Comparison of ENCODE assay signal across 1 cellular context in the genomic region with DNA sequence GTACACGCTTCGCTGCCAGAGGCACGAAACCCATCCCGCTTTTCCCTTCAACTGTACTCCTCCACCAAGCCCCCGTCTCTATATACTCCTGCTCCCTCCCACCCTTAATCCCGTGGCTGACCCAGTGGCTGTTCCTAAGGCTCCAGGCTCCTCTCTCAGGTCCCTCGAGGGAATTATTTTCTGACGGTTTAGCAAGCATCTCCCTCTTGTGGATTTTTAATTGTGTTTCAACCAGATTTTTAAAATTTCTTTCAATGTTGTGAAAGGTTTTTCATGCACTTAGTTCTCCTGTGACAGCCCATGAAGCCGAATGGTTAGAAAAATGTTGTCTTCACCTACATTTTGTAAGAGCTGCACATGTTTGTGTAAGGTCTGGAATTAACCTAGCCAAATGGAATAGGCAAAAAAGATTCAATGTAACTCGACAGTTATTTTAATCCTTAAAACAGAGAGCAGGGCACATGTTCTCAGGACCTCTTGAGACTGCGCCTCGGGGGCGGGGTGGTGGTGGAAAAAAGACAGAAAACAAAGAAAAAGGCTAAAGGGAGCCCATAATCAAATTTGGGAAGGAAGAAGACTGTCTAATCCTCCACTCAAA.
TF ChIP-seq lines count a peak whose summit lies in the region.

No MANE protein-coding gene starts in this region.

TF ChIP-seq in HepG2, 621 proteins besides CTCF, POLR2A, EP300 and RAD21 (continues in another document):
- no peak for TF ChIP-seq STAT5B (CRISPR knock-in tag; IDR thresholded peaks at IDR 0.05)
- TF ChIP-seq JUND (CRISPR knock-in tag; IDR thresholded peaks at IDR 0.05) = no peak
- no peak for TF ChIP-seq CBFB (CRISPR knock-in tag; IDR thresholded peaks at IDR 0.05)
- TF ChIP-seq, protein P1, sequence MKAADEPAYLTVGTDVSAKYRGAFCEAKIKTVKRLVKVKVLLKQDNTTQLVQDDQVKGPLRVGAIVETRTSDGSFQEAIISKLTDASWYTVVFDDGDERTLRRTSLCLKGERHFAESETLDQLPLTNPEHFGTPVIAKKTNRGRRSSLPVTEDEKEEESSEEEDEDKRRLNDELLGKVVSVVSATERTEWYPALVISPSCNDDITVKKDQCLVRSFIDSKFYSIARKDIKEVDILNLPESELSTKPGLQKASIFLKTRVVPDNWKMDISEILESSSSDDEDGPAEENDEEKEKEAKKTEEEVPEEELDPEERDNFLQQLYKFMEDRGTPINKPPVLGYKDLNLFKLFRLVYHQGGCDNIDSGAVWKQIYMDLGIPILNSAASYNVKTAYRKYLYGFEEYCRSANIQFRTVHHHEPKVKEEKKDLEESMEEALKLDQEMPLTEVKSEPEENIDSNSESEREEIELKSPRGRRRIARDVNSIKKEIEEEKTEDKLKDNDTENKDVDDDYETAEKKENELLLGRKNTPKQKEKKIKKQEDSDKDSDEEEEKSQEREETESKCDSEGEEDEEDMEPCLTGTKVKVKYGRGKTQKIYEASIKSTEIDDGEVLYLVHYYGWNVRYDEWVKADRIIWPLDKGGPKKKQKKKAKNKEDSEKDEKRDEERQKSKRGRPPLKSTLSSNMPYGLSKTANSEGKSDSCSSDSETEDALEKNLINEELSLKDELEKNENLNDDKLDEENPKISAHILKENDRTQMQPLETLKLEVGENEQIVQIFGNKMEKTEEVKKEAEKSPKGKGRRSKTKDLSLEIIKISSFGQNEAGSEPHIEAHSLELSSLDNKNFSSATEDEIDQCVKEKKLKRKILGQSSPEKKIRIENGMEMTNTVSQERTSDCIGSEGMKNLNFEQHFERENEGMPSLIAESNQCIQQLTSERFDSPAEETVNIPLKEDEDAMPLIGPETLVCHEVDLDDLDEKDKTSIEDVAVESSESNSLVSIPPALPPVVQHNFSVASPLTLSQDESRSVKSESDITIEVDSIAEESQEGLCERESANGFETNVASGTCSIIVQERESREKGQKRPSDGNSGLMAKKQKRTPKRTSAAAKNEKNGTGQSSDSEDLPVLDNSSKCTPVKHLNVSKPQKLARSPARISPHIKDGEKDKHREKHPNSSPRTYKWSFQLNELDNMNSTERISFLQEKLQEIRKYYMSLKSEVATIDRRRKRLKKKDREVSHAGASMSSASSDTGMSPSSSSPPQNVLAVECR (CRISPR knock-in tag; IDR thresholded peaks at IDR 0.05; ENCODE audit: borderline replicate concordance) = peak; percentile 28
- TF ChIP-seq SRY (CRISPR knock-in tag; IDR thresholded peaks at IDR 0.05) = no peak
- peak; percentile 56; the same call in 1 of the 2 replicates for TF ChIP-seq SMC3 (IDR thresholded peaks at IDR 0.05; ENCODE audit: low read length)
- peak; percentile 65 for TF ChIP-seq STAG1 (CRISPR knock-in tag; IDR thresholded peaks at IDR 0.05)
- TF ChIP-seq ZBTB7B (CRISPR knock-in tag; IDR thresholded peaks at IDR 0.05) = no peak
- TF ChIP-seq, protein P2, sequence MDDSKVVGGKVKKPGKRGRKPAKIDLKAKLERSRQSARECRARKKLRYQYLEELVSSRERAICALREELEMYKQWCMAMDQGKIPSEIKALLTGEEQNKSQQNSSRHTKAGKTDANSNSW (CRISPR knock-in tag; IDR thresholded peaks at IDR 0.05; ENCODE audit: borderline replicate concordance) = no peak
- no peak for TF ChIP-seq ZFP36 (IDR thresholded peaks at IDR 0.05; ENCODE audit: borderline replicate concordance, low read depth, low read length, partially characterized antibody)
- TF ChIP-seq ISL2 (CRISPR knock-in tag; IDR thresholded peaks at IDR 0.05) = no peak
- TF ChIP-seq, protein P3, sequence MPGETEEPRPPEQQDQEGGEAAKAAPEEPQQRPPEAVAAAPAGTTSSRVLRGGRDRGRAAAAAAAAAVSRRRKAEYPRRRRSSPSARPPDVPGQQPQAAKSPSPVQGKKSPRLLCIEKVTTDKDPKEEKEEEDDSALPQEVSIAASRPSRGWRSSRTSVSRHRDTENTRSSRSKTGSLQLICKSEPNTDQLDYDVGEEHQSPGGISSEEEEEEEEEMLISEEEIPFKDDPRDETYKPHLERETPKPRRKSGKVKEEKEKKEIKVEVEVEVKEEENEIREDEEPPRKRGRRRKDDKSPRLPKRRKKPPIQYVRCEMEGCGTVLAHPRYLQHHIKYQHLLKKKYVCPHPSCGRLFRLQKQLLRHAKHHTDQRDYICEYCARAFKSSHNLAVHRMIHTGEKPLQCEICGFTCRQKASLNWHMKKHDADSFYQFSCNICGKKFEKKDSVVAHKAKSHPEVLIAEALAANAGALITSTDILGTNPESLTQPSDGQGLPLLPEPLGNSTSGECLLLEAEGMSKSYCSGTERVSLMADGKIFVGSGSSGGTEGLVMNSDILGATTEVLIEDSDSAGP (CRISPR knock-in tag; IDR thresholded peaks at IDR 0.05; ENCODE audit: borderline replicate concordance) = no peak
- TF ChIP-seq ZNF607 (CRISPR knock-in tag; IDR thresholded peaks at IDR 0.05; ENCODE audit: borderline replicate concordance) = 0 out of 2 replicates have a peak, but pooled peaks have one; percentile 0
- peak; percentile 1; the same call in 1 of the 2 replicates for TF ChIP-seq YEATS2 (CRISPR knock-in tag; IDR thresholded peaks at IDR 0.05; ENCODE audit: borderline replicate concordance)
- TF ChIP-seq BCL6 (CRISPR knock-in tag; IDR thresholded peaks at IDR 0.05) = peak; percentile 19; the same call in 1 of the 2 replicates
- TF ChIP-seq, protein P4, sequence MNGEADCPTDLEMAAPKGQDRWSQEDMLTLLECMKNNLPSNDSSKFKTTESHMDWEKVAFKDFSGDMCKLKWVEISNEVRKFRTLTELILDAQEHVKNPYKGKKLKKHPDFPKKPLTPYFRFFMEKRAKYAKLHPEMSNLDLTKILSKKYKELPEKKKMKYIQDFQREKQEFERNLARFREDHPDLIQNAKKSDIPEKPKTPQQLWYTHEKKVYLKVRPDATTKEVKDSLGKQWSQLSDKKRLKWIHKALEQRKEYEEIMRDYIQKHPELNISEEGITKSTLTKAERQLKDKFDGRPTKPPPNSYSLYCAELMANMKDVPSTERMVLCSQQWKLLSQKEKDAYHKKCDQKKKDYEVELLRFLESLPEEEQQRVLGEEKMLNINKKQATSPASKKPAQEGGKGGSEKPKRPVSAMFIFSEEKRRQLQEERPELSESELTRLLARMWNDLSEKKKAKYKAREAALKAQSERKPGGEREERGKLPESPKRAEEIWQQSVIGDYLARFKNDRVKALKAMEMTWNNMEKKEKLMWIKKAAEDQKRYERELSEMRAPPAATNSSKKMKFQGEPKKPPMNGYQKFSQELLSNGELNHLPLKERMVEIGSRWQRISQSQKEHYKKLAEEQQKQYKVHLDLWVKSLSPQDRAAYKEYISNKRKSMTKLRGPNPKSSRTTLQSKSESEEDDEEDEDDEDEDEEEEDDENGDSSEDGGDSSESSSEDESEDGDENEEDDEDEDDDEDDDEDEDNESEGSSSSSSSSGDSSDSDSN (CRISPR knock-in tag; IDR thresholded peaks at IDR 0.05) = no peak
- TF ChIP-seq ZNF451 (CRISPR knock-in tag; IDR thresholded peaks at IDR 0.05) = no peak
- TF ChIP-seq, protein P5, sequence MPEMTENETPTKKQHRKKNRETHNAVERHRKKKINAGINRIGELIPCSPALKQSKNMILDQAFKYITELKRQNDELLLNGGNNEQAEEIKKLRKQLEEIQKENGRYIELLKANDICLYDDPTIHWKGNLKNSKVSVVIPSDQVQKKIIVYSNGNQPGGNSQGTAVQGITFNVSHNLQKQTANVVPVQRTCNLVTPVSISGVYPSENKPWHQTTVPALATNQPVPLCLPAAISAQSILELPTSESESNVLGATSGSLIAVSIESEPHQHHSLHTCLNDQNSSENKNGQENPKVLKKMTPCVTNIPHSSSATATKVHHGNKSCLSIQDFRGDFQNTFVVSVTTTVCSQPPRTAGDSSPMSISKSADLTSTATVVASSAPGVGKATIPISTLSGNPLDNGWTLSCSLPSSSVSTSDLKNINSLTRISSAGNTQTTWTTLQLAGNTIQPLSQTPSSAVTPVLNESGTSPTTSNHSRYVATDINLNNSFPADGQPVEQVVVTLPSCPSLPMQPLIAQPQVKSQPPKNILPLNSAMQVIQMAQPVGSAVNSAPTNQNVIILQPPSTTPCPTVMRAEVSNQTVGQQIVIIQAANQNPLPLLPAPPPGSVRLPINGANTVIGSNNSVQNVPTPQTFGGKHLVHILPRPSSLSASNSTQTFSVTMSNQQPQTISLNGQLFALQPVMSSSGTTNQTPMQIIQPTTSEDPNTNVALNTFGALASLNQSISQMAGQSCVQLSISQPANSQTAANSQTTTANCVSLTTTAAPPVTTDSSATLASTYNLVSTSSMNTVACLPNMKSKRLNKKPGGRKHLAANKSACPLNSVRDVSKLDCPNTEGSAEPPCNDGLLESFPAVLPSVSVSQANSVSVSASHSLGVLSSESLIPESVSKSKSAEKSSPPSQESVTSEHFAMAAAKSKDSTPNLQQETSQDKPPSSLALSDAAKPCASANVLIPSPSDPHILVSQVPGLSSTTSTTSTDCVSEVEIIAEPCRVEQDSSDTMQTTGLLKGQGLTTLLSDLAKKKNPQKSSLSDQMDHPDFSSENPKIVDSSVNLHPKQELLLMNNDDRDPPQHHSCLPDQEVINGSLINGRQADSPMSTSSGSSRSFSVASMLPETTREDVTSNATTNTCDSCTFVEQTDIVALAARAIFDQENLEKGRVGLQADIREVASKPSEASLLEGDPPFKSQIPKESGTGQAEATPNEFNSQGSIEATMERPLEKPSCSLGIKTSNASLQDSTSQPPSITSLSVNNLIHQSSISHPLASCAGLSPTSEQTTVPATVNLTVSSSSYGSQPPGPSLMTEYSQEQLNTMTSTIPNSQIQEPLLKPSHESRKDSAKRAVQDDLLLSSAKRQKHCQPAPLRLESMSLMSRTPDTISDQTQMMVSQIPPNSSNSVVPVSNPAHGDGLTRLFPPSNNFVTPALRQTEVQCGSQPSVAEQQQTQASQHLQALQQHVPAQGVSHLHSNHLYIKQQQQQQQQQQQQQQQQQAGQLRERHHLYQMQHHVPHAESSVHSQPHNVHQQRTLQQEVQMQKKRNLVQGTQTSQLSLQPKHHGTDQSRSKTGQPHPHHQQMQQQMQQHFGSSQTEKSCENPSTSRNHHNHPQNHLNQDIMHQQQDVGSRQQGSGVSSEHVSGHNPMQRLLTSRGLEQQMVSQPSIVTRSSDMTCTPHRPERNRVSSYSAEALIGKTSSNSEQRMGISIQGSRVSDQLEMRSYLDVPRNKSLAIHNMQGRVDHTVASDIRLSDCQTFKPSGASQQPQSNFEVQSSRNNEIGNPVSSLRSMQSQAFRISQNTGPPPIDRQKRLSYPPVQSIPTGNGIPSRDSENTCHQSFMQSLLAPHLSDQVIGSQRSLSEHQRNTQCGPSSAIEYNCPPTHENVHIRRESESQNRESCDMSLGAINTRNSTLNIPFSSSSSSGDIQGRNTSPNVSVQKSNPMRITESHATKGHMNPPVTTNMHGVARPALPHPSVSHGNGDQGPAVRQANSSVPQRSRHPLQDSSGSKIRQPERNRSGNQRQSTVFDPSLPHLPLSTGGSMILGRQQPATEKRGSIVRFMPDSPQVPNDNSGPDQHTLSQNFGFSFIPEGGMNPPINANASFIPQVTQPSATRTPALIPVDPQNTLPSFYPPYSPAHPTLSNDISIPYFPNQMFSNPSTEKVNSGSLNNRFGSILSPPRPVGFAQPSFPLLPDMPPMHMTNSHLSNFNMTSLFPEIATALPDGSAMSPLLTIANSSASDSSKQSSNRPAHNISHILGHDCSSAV (CRISPR knock-in tag; IDR thresholded peaks at IDR 0.05; ENCODE audit: borderline replicate concordance) = 0 out of 2 replicates have a peak, but pooled peaks have one; percentile 43
- TF ChIP-seq ZNF724P (CRISPR knock-in tag; IDR thresholded peaks at IDR 0.05; ENCODE audit: borderline replicate concordance) = 0 out of 2 replicates have a peak, but pooled peaks have one; percentile 4
- TF ChIP-seq SAP130 (CRISPR knock-in tag; IDR thresholded peaks at IDR 0.05; ENCODE audit: low read depth) = peak; percentile 11; the same call in 1 of the 2 replicates
- no peak for TF ChIP-seq FIP1L1 (IDR thresholded peaks at IDR 0.05; ENCODE audit: borderline replicate concordance, insufficient read depth, low read depth, low read length)
- peak; percentile 76; the same call in 1 of the 2 replicates for TF ChIP-seq ZNF263 (CRISPR knock-in tag; IDR thresholded peaks at IDR 0.05)
- TF ChIP-seq ZNF232 (CRISPR knock-in tag; IDR thresholded peaks at IDR 0.05; ENCODE audit: borderline replicate concordance) = 0 out of 2 replicates have a peak, but pooled peaks have one; percentile 6
- 0 out of 2 replicates have a peak, but pooled peaks have one; percentile 3 for TF ChIP-seq ZNF143 (CRISPR knock-in tag; IDR thresholded peaks at IDR 0.05)
- TF ChIP-seq ZNF777 (CRISPR knock-in tag; IDR thresholded peaks at IDR 0.05) = 0 out of 2 replicates have a peak, but pooled peaks have one; percentile 27
- peak; percentile 2; the same call in 1 of the 2 replicates for TF ChIP-seq KAT8 (CRISPR knock-in tag; IDR thresholded peaks at IDR 0.05)
- TF ChIP-seq, protein P6, sequence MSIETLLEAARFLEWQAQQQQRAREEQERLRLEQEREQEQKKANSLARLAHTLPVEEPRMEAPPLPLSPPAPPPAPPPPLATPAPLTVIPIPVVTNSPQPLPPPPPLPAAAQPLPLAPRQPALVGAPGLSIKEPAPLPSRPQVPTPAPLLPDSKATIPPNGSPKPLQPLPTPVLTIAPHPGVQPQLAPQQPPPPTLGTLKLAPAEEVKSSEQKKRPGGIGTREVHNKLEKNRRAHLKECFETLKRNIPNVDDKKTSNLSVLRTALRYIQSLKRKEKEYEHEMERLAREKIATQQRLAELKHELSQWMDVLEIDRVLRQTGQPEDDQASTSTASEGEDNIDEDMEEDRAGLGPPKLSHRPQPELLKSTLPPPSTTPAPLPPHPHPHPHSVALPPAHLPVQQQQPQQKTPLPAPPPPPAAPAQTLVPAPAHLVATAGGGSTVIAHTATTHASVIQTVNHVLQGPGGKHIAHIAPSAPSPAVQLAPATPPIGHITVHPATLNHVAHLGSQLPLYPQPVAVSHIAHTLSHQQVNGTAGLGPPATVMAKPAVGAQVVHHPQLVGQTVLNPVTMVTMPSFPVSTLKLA (IDR thresholded peaks at IDR 0.05) = peak; percentile 3; the same call in 1 of the 2 replicates
- TF ChIP-seq, protein P7, sequence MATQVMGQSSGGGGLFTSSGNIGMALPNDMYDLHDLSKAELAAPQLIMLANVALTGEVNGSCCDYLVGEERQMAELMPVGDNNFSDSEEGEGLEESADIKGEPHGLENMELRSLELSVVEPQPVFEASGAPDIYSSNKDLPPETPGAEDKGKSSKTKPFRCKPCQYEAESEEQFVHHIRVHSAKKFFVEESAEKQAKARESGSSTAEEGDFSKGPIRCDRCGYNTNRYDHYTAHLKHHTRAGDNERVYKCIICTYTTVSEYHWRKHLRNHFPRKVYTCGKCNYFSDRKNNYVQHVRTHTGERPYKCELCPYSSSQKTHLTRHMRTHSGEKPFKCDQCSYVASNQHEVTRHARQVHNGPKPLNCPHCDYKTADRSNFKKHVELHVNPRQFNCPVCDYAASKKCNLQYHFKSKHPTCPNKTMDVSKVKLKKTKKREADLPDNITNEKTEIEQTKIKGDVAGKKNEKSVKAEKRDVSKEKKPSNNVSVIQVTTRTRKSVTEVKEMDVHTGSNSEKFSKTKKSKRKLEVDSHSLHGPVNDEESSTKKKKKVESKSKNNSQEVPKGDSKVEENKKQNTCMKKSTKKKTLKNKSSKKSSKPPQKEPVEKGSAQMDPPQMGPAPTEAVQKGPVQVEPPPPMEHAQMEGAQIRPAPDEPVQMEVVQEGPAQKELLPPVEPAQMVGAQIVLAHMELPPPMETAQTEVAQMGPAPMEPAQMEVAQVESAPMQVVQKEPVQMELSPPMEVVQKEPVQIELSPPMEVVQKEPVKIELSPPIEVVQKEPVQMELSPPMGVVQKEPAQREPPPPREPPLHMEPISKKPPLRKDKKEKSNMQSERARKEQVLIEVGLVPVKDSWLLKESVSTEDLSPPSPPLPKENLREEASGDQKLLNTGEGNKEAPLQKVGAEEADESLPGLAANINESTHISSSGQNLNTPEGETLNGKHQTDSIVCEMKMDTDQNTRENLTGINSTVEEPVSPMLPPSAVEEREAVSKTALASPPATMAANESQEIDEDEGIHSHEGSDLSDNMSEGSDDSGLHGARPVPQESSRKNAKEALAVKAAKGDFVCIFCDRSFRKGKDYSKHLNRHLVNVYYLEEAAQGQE (IDR thresholded peaks at IDR 0.05; ENCODE audit: borderline replicate concordance in 1 of 2, low read depth in 1 of 2, low read length in 2 of 2) = no peak
- no peak for TF ChIP-seq TAF1 (CRISPR knock-in tag; IDR thresholded peaks at IDR 0.05)
- 0 out of 2 replicates have a peak, but pooled peaks have one; percentile 3 for TF ChIP-seq HOXD1 (CRISPR knock-in tag; IDR thresholded peaks at IDR 0.05)
- TF ChIP-seq HNRNPK (IDR thresholded peaks at IDR 0.05; ENCODE audit: low read depth, low read length, poor library complexity, severe bottlenecking) = no peak
